ENCODE assay signal across 19 cellular contexts in the genomic region with DNA sequence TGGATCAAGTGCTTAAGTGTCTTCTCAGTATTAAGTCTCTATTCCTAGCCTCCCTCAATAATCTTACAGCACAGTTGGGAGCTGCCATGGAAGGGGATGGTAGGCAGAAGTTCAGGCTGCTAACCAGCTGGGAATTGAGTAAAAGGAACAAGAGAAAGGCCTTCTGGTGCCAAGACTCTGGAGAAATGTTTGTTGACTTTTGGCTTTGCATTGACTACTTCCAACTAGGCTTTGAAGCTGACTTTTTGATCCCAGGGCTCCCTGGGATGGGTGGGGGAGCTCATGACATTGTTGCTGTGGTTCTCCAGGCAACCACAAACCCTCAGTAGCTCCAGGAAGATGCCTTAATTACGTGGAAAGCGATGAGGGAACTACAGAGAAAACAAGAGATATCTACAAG.
DNase-seq lines count a peak whose midpoint lies in the region; ATAC-seq, FAIRE-seq and TF ChIP-seq lines count a peak whose summit lies in the region.
"Had no signal": no experiment of that assay in that cellular context is flagged by ENCODE, and none has a peak within 500 bp of the region (broad histone marks: within the 10 kb centered on the region; RNA-seq: fewer than 3 reads in every experiment).

No MANE protein-coding gene starts in this region.

- ATAC-seq in stimulated activated memory B cell treated with anti-CD40 and anti-IgM and Interleukin-4, amounts not matched to agents 10 μg/mL and 1 μg/mL and 100 μg/mL, for 72 hours, result no peak
- ATAC-seq in HG02884 (IDR thresholded peaks at IDR 0.05; ENCODE audit: unreplicated experiment) (no peak), HG02678 (IDR thresholded peaks at IDR 0.05; ENCODE audit: unreplicated experiment) (no peak)
- ATAC-seq: activated T-cell treated with anti-CD3 and anti-CD28 coated beads, Interleukin-2, amount 50 U/mL, for 4 hours; PC-3 had no signal

- H3K4me1 Mint-ChIP-seq in HFFc6 (ENCODE audit: low read depth), result peaks cover 50% of the 10 kb centered on the region
- peaks cover 8% of the 10 kb centered on the region for H3K4me1 Mint-ChIP-seq in stimulated activated memory B cell treated with anti-CD40 and anti-IgM and Interleukin-4, amounts not matched to agents 10 μg/mL and 1 μg/mL and 100 μg/mL, for 72 hours
- H3K4me1 Mint-ChIP-seq: immature natural killer cell had no signal

- H3K9me3 Mint-ChIP-seq in HFFc6, result no peaks in the 10 kb centered on the region
- H3K9me3 Mint-ChIP-seq in stimulated activated memory B cell treated with anti-CD40 and anti-IgM and Interleukin-4, amounts not matched to agents 10 μg/mL and 1 μg/mL and 100 μg/mL, for 72 hours, result peaks cover 2% of the 10 kb centered on the region
- H3K9me3 Mint-ChIP-seq: activated T-cell treated with anti-CD3 and anti-CD28 coated beads, Interleukin-2, amount 50 U/mL, for 4 hours; immature natural killer cell; neural progenitor cell had no signal

- no peak for FAIRE-seq in frontal cortex (lab: Jason Lieb, UNC)
- FAIRE-seq: GM18507 had no signal

- peak overlapping the region; percentile 31; the same call in 1 of the 2 replicates for H3K27ac Mint-ChIP-seq in HFFc6
- peak overlapping the region; percentile 6 for H3K27ac Mint-ChIP-seq in stimulated activated memory B cell treated with anti-CD40 and anti-IgM and Interleukin-4, amounts not matched to agents 10 μg/mL and 1 μg/mL and 100 μg/mL, for 72 hours
- H3K27ac Mint-ChIP-seq: activated naive CD8-positive, alpha-beta T cell; immature natural killer cell; neural progenitor cell had no signal

- no peaks in the 10 kb centered on the region for H3K36me3 Mint-ChIP-seq in HFFc6 (ENCODE audit: low read depth)
- H3K36me3 Mint-ChIP-seq in stimulated activated memory B cell treated with anti-CD40 and anti-IgM and Interleukin-4, amounts not matched to agents 10 μg/mL and 1 μg/mL and 100 μg/mL, for 72 hours, result no peaks in the 10 kb centered on the region
- H3K36me3 Mint-ChIP-seq: activated naive CD8-positive, alpha-beta T cell; immature natural killer cell; neural progenitor cell had no signal

- no peak overlapping the region for H3K4me3 Mint-ChIP-seq in HFFc6
- H3K4me3 Mint-ChIP-seq in stimulated activated memory B cell treated with anti-CD40 and anti-IgM and Interleukin-4, amounts not matched to agents 10 μg/mL and 1 μg/mL and 100 μg/mL, for 72 hours, result no peak overlapping the region
- H3K4me3 Mint-ChIP-seq: activated naive CD8-positive, alpha-beta T cell; activated T-cell treated with anti-CD3 and anti-CD28 coated beads, Interleukin-2, amount 50 U/mL, for 4 hours; immature natural killer cell; neural progenitor cell had no signal

- H3K27me3 Mint-ChIP-seq in HFFc6 (ENCODE audit: insufficient read depth), result peaks cover 2% of the 10 kb centered on the region; the same call in 1 of the 2 replicates
- no peaks in the 10 kb centered on the region for H3K27me3 Mint-ChIP-seq in stimulated activated memory B cell treated with anti-CD40 and anti-IgM and Interleukin-4, amounts not matched to agents 10 μg/mL and 1 μg/mL and 100 μg/mL, for 72 hours

- TF ChIP-seq CTCF in HFFc6 (IDR thresholded peaks at IDR 0.05), result no peak

- DNase-seq in HFFc6 (no peak), astrocyte of the hippocampus (ENCODE audit: low read depth, low spot score) (peak; percentile 82), hepatic stellate cell (ENCODE audit: low spot score) (peak; percentile 9), frontal cortex (ENCODE audit: low spot score in 2 of 2) (no peak)
- DNase-seq: activated CD4-positive, alpha-beta T cell treated with anti-CD3 and anti-CD28 coated beads, Interleukin-2, amount 50 U/mL, for 48 hours; activated T-cell treated with anti-CD3 and anti-CD28 coated beads, Interleukin-2, amount 50 U/mL, for 4 hours; H7; immature natural killer cell; mesendoderm; NCI-H2029 treated with DMSO at 0.1 percent for 48 hours; NCI-H526; PC-3; stimulated activated CD4-positive, alpha-beta T cell treated with anti-CD3 and anti-CD28 coated beads, Interleukin-4, amount 100 ng/mL, for 1 hour had no signal

Comparison
In these comparisons a context has a peak if more than half of its experiments do, and no peak if none do; other contexts are left out.
1. DNase-seq: peak in astrocyte of the hippocampus (single experiment) and hepatic stellate cell (single experiment); none in HFFc6 (single experiment) and frontal cortex (0 of 2).